Comparison of ENCODE assay signal across 1 cellular context in the genomic region with DNA sequence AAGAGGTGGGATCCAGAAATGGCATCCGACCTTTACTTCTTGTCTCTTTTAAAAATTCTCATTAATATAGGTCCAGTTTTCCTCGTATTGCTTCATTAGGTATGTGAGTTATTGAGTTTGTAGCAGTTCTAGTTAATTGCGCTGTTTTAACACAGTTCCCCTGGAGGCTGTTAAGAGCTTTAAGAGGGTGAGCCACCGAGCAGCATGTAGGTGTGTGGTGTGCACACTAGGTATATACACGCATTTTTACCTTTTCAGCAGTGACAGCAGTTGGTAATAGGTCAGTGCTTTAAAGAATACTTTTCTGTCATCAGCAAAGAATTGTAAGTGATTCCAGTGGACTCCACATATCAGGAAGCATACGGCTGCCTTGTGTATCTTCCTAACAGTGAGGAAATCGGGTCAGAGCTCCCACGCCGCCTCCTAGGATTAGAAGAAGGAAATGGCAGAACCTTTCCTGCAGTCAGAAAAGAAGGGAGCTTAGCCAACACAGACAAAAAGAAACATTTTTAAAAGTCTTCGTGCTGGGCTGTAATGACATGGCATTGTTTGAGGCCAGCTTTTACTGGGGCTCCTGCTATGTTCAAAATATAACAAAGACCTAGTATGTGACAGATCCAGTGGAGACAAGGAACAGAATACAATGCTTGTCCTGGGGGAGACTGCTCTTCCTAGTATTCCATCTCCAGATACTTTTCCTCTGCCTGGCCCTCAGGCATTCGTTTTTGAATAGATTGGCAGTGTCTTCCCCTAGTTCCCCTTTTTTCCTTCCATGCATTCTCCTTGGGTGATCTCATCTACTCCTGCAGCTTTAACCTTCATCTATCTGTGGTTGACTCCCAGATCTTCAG.
TF ChIP-seq lines count a peak whose summit lies in the region.

No MANE protein-coding gene starts in this region.

TF ChIP-seq in K562, 482 proteins besides CTCF, POLR2A, EP300 and RAD21 (continued from another document and continues in another):
- TF ChIP-seq, protein P1, sequence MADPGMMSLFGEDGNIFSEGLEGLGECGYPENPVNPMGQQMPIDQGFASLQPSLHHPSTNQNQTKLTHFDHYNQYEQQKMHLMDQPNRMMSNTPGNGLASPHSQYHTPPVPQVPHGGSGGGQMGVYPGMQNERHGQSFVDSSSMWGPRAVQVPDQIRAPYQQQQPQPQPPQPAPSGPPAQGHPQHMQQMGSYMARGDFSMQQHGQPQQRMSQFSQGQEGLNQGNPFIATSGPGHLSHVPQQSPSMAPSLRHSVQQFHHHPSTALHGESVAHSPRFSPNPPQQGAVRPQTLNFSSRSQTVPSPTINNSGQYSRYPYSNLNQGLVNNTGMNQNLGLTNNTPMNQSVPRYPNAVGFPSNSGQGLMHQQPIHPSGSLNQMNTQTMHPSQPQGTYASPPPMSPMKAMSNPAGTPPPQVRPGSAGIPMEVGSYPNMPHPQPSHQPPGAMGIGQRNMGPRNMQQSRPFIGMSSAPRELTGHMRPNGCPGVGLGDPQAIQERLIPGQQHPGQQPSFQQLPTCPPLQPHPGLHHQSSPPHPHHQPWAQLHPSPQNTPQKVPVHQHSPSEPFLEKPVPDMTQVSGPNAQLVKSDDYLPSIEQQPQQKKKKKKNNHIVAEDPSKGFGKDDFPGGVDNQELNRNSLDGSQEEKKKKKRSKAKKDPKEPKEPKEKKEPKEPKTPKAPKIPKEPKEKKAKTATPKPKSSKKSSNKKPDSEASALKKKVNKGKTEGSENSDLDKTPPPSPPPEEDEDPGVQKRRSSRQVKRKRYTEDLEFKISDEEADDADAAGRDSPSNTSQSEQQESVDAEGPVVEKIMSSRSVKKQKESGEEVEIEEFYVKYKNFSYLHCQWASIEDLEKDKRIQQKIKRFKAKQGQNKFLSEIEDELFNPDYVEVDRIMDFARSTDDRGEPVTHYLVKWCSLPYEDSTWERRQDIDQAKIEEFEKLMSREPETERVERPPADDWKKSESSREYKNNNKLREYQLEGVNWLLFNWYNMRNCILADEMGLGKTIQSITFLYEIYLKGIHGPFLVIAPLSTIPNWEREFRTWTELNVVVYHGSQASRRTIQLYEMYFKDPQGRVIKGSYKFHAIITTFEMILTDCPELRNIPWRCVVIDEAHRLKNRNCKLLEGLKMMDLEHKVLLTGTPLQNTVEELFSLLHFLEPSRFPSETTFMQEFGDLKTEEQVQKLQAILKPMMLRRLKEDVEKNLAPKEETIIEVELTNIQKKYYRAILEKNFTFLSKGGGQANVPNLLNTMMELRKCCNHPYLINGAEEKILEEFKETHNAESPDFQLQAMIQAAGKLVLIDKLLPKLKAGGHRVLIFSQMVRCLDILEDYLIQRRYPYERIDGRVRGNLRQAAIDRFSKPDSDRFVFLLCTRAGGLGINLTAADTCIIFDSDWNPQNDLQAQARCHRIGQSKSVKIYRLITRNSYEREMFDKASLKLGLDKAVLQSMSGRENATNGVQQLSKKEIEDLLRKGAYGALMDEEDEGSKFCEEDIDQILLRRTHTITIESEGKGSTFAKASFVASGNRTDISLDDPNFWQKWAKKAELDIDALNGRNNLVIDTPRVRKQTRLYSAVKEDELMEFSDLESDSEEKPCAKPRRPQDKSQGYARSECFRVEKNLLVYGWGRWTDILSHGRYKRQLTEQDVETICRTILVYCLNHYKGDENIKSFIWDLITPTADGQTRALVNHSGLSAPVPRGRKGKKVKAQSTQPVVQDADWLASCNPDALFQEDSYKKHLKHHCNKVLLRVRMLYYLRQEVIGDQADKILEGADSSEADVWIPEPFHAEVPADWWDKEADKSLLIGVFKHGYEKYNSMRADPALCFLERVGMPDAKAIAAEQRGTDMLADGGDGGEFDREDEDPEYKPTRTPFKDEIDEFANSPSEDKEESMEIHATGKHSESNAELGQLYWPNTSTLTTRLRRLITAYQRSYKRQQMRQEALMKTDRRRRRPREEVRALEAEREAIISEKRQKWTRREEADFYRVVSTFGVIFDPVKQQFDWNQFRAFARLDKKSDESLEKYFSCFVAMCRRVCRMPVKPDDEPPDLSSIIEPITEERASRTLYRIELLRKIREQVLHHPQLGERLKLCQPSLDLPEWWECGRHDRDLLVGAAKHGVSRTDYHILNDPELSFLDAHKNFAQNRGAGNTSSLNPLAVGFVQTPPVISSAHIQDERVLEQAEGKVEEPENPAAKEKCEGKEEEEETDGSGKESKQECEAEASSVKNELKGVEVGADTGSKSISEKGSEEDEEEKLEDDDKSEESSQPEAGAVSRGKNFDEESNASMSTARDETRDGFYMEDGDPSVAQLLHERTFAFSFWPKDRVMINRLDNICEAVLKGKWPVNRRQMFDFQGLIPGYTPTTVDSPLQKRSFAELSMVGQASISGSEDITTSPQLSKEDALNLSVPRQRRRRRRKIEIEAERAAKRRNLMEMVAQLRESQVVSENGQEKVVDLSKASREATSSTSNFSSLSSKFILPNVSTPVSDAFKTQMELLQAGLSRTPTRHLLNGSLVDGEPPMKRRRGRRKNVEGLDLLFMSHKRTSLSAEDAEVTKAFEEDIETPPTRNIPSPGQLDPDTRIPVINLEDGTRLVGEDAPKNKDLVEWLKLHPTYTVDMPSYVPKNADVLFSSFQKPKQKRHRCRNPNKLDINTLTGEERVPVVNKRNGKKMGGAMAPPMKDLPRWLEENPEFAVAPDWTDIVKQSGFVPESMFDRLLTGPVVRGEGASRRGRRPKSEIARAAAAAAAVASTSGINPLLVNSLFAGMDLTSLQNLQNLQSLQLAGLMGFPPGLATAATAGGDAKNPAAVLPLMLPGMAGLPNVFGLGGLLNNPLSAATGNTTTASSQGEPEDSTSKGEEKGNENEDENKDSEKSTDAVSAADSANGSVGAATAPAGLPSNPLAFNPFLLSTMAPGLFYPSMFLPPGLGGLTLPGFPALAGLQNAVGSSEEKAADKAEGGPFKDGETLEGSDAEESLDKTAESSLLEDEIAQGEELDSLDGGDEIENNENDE (IDR thresholded peaks at IDR 0.05; ENCODE audit: low read depth, low read length) = no peak
- TF ChIP-seq ESRRA (IDR thresholded peaks at IDR 0.05; ENCODE audit: borderline replicate concordance, low read depth) = peak; percentile 16; the same call in 1 of the 2 replicates
- TF ChIP-seq, protein P2, sequence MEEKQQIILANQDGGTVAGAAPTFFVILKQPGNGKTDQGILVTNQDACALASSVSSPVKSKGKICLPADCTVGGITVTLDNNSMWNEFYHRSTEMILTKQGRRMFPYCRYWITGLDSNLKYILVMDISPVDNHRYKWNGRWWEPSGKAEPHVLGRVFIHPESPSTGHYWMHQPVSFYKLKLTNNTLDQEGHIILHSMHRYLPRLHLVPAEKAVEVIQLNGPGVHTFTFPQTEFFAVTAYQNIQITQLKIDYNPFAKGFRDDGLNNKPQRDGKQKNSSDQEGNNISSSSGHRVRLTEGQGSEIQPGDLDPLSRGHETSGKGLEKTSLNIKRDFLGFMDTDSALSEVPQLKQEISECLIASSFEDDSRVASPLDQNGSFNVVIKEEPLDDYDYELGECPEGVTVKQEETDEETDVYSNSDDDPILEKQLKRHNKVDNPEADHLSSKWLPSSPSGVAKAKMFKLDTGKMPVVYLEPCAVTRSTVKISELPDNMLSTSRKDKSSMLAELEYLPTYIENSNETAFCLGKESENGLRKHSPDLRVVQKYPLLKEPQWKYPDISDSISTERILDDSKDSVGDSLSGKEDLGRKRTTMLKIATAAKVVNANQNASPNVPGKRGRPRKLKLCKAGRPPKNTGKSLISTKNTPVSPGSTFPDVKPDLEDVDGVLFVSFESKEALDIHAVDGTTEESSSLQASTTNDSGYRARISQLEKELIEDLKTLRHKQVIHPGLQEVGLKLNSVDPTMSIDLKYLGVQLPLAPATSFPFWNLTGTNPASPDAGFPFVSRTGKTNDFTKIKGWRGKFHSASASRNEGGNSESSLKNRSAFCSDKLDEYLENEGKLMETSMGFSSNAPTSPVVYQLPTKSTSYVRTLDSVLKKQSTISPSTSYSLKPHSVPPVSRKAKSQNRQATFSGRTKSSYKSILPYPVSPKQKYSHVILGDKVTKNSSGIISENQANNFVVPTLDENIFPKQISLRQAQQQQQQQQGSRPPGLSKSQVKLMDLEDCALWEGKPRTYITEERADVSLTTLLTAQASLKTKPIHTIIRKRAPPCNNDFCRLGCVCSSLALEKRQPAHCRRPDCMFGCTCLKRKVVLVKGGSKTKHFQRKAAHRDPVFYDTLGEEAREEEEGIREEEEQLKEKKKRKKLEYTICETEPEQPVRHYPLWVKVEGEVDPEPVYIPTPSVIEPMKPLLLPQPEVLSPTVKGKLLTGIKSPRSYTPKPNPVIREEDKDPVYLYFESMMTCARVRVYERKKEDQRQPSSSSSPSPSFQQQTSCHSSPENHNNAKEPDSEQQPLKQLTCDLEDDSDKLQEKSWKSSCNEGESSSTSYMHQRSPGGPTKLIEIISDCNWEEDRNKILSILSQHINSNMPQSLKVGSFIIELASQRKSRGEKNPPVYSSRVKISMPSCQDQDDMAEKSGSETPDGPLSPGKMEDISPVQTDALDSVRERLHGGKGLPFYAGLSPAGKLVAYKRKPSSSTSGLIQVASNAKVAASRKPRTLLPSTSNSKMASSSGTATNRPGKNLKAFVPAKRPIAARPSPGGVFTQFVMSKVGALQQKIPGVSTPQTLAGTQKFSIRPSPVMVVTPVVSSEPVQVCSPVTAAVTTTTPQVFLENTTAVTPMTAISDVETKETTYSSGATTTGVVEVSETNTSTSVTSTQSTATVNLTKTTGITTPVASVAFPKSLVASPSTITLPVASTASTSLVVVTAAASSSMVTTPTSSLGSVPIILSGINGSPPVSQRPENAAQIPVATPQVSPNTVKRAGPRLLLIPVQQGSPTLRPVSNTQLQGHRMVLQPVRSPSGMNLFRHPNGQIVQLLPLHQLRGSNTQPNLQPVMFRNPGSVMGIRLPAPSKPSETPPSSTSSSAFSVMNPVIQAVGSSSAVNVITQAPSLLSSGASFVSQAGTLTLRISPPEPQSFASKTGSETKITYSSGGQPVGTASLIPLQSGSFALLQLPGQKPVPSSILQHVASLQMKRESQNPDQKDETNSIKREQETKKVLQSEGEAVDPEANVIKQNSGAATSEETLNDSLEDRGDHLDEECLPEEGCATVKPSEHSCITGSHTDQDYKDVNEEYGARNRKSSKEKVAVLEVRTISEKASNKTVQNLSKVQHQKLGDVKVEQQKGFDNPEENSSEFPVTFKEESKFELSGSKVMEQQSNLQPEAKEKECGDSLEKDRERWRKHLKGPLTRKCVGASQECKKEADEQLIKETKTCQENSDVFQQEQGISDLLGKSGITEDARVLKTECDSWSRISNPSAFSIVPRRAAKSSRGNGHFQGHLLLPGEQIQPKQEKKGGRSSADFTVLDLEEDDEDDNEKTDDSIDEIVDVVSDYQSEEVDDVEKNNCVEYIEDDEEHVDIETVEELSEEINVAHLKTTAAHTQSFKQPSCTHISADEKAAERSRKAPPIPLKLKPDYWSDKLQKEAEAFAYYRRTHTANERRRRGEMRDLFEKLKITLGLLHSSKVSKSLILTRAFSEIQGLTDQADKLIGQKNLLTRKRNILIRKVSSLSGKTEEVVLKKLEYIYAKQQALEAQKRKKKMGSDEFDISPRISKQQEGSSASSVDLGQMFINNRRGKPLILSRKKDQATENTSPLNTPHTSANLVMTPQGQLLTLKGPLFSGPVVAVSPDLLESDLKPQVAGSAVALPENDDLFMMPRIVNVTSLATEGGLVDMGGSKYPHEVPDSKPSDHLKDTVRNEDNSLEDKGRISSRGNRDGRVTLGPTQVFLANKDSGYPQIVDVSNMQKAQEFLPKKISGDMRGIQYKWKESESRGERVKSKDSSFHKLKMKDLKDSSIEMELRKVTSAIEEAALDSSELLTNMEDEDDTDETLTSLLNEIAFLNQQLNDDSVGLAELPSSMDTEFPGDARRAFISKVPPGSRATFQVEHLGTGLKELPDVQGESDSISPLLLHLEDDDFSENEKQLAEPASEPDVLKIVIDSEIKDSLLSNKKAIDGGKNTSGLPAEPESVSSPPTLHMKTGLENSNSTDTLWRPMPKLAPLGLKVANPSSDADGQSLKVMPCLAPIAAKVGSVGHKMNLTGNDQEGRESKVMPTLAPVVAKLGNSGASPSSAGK (IDR thresholded peaks at IDR 0.05) = no peak
- no peak for TF ChIP-seq PCBP2 (IDR thresholded peaks at IDR 0.05; ENCODE audit: low read depth, low read length, poor library complexity, severe bottlenecking)
- TF ChIP-seq ZSCAN32 (CRISPR knock-in tag; IDR thresholded peaks at IDR 0.05) = no peak
- TF ChIP-seq ZNF134 (CRISPR knock-in tag; conservative IDR thresholded peaks at IDR 0.05) = no peak
- TF ChIP-seq TEAD1 (CRISPR knock-in tag; IDR thresholded peaks at IDR 0.05) = no peak
- no peak for TF ChIP-seq PCBP1 (IDR thresholded peaks at IDR 0.05; ENCODE audit: low read depth, low read length, poor library complexity, severe bottlenecking)
- TF ChIP-seq MECOM (CRISPR knock-in tag; IDR thresholded peaks at IDR 0.05) = no peak
- no peak for TF ChIP-seq PHF21A (IDR thresholded peaks at IDR 0.05; ENCODE audit: borderline replicate concordance, low read depth)
- TF ChIP-seq YBX1 (IDR thresholded peaks at IDR 0.05) = no peak
- TF ChIP-seq BCL6 (CRISPR knock-in tag; IDR thresholded peaks at IDR 0.05) = no peak
- TF ChIP-seq MCM2 (IDR thresholded peaks at IDR 0.05; ENCODE audit: low read depth) = no peak
- TF ChIP-seq NCOA6 (IDR thresholded peaks at IDR 0.05) = no peak
- TF ChIP-seq, protein P3, sequence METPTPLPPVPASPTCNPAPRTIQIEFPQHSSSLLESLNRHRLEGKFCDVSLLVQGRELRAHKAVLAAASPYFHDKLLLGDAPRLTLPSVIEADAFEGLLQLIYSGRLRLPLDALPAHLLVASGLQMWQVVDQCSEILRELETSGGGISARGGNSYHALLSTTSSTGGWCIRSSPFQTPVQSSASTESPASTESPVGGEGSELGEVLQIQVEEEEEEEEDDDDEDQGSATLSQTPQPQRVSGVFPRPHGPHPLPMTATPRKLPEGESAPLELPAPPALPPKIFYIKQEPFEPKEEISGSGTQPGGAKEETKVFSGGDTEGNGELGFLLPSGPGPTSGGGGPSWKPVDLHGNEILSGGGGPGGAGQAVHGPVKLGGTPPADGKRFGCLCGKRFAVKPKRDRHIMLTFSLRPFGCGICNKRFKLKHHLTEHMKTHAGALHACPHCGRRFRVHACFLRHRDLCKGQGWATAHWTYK (CRISPR knock-in tag; IDR thresholded peaks at IDR 0.05) = no peak
- TF ChIP-seq ZNF79 (CRISPR knock-in tag; IDR thresholded peaks at IDR 0.05; ENCODE audit: low read depth) = no peak
- no peak for TF ChIP-seq KLF13 (tag; IDR thresholded peaks at IDR 0.05; ENCODE audit: borderline replicate concordance, low read depth)
- peak; percentile 50; the same call in 1 of the 2 replicates for TF ChIP-seq SMARCE1 (IDR thresholded peaks at IDR 0.05)
- TF ChIP-seq TOE1 (IDR thresholded peaks at IDR 0.05; ENCODE audit: borderline replicate concordance) = no peak
- TF ChIP-seq TOE1 (CRISPR knock-in tag; IDR thresholded peaks at IDR 0.05; ENCODE audit: borderline replicate concordance, low read depth) = no peak
- TF ChIP-seq CBFA2T3 (IDR thresholded peaks at IDR 0.05) = 0 out of 2 replicates have a peak, but pooled peaks have one; percentile 5
- TF ChIP-seq, protein P4, sequence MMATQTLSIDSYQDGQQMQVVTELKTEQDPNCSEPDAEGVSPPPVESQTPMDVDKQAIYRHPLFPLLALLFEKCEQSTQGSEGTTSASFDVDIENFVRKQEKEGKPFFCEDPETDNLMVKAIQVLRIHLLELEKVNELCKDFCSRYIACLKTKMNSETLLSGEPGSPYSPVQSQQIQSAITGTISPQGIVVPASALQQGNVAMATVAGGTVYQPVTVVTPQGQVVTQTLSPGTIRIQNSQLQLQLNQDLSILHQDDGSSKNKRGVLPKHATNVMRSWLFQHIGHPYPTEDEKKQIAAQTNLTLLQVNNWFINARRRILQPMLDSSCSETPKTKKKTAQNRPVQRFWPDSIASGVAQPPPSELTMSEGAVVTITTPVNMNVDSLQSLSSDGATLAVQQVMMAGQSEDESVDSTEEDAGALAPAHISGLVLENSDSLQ (IDR thresholded peaks at IDR 0.05) = peak; percentile 22; the same call in 1 of the 2 replicates
